7 cellular contexts compared by ENCODE assay signal in genomic region chr3:13016083-13016725, GRCh38. TPM values are rescaled to one million over a fixed set of nuclear protein-coding genes. Genes with fewer than 3 reads are reported as not detected.
DNase-seq lines count a peak whose midpoint lies in the region; ATAC-seq lines count a peak whose summit lies in the region.

No MANE protein-coding gene starts in this region.

- H3K27ac ChIP-seq in mesenchymal stem cell (ENCODE audit: low read length, poor library complexity, severe bottlenecking): no peak overlapping the region

- no peak overlapping the region for H3K9ac ChIP-seq in mesenchymal stem cell (ENCODE audit: low read length)

- peak overlapping the region; percentile 90 for H2BK15ac ChIP-seq in mesenchymal stem cell (ENCODE audit: low read depth, poor library complexity, severe bottlenecking)

- peak overlapping the region; percentile 59 to 64 for H3K18ac ChIP-seq in mesenchymal stem cell (ENCODE audit: low read depth in 1 of 2, low read length in 2 of 2)

- no peak overlapping the region for H2AK5ac ChIP-seq in mesenchymal stem cell (ENCODE audit: low read length, severe bottlenecking)

- H2BK5ac ChIP-seq in mesenchymal stem cell (ENCODE audit: low read depth, low read length, poor library complexity, severe bottlenecking): no peak overlapping the region

- no peak overlapping the region for H3K4me3 ChIP-seq in mesenchymal stem cell (ENCODE audit: insufficient read depth in 1 of 2, low read depth in 1 of 2, low read length in 2 of 2)

- peak overlapping the region; percentile 34 to 64 for H3K4ac ChIP-seq in mesenchymal stem cell (ENCODE audit: low read depth in 1 of 2, low read length in 2 of 2)

- H3K4me1 ChIP-seq in mesenchymal stem cell (ENCODE audit: control insufficient read depth, insufficient read depth, low read depth, low read length): peaks cover 60% of the 10 kb centered on the region

- H2BK12ac ChIP-seq in mesenchymal stem cell (ENCODE audit: low read length in 2 of 2): peak overlapping the region in 1 of 2 experiments; percentile 51

- H3K23ac ChIP-seq in mesenchymal stem cell (ENCODE audit: low read length in 2 of 2): no peak overlapping the region

- peak; percentile 83 for DNase-seq in NCI-H510A treated with DMSO at 0.1 percent for 48 hours (lab: John Stamatoyannopoulos, UW)
- peak; percentile 51 for DNase-seq in activated naive CD4-positive, alpha-beta T cell treated with Interleukin-2 at 50 U/mL for 16 hours
- DNase-seq in mesenchymal stem cell: peak; percentile 44
- peak; percentile 66 for DNase-seq in ureter (ENCODE audit: low spot score)
- DNase-seq in dedifferentiated amniotic fluid mesenchymal stem cell (ENCODE audit: extremely low spot score): no peak

- 40% methylated on average over 18 of the region's 18 CpGs for WGBS in mesenchymal stem cell

- peaks cover 24% of the 10 kb centered on the region for H3K79me1 ChIP-seq in mesenchymal stem cell (replicated peaks; ENCODE audit: low read length, poor library complexity, severe bottlenecking)

- peak overlapping the region; percentile 64 for H2BK120ac ChIP-seq in mesenchymal stem cell (ENCODE audit: low read depth, low read length)

- H3K27me3 ChIP-seq in mesenchymal stem cell (ENCODE audit: control insufficient read depth in 1 of 2, insufficient read depth in 1 of 2, low read length in 2 of 2): peaks cover 0 to 7% of the 10 kb centered on the region in 2 experiments

- peaks cover 0 to 6% of the 10 kb centered on the region in 2 experiments for H3K36me3 ChIP-seq in mesenchymal stem cell (ENCODE audit: control insufficient read depth in 1 of 2, insufficient read depth in 2 of 2, low read depth in 1 of 2, low read length in 2 of 2)

- ATAC-seq in GM18873 (IDR thresholded peaks at IDR 0.05; ENCODE audit: low FRiP score, unreplicated experiment) (peak; percentile 32), HG02798 (IDR thresholded peaks at IDR 0.05; ENCODE audit: poor library complexity, unreplicated experiment) (peak; percentile 34)

- H2AFZ ChIP-seq in mesenchymal stem cell (ENCODE audit: low read depth, low read length): peak overlapping the region; percentile 62

- H3K4me2 ChIP-seq in mesenchymal stem cell (ENCODE audit: low read length, poor library complexity, severe bottlenecking): no peak overlapping the region

- H3K9me3 ChIP-seq in mesenchymal stem cell (ENCODE audit: control insufficient read depth, low read length): no peaks in the 10 kb centered on the region

- peak overlapping the region; percentile 66 for H4K8ac ChIP-seq in mesenchymal stem cell (ENCODE audit: low read length)

- H3K14ac ChIP-seq in mesenchymal stem cell (ENCODE audit: low read length in 2 of 2): peak overlapping the region in 1 of 2 experiments; percentile 68

- H4K91ac ChIP-seq in mesenchymal stem cell (ENCODE audit: low read length): peak overlapping the region; percentile 44

RNA-seq across cellular contexts. Expression of gene IQSEC1, which starts 57.0 kb away (rescaled TPM):
- 17.8 TPM for polyA plus RNA-seq in mesenchymal stem cell (2013, experiment 1 of 2)
- 17.1 TPM for polyA plus RNA-seq in mesenchymal stem cell (2013, experiment 2 of 2)
- 55.2 TPM for total RNA-seq in ureter
